ENCODE assay signal across 7 cellular contexts in genomic region chr11:57652230-57652629, GRCh38. TPM values are rescaled to one million over a fixed set of nuclear protein-coding genes. Genes with fewer than 3 reads are reported as not detected.
DNase-seq lines count a peak whose midpoint lies in the region; ATAC-seq and TF ChIP-seq lines count a peak whose summit lies in the region.
"Not testable (repeated sequence)": the region's sequence is repeated elsewhere in the genome, so short reads cannot be mapped to it uniquely, and the experiment has no call there.

No MANE protein-coding gene starts in this region.

- H3K27ac Mint-ChIP-seq in T-helper 2 cell treated with Interferon-gamma antibody and Interleukin-4, amounts not matched to agents 5 μg/mL and 100 μg/mL, for 36 hours = peak overlapping the region; percentile 3
- peak overlapping the region; percentile 78 for H3K27ac Mint-ChIP-seq in activated CD8-positive, alpha-beta memory T cell treated with anti-CD3 and anti-CD28 coated beads, Interleukin-2, amount 10 ng/mL, durations not matched to agents 7 days and 5 days
- peak overlapping the region; percentile 45 for H3K27ac Mint-ChIP-seq in activated naive CD8-positive, alpha-beta T cell treated with anti-CD3 and anti-CD28 coated beads for 36 hours

- not testable (repeated sequence) for ATAC-seq in activated CD8-positive, alpha-beta memory T cell treated with anti-CD3 and anti-CD28 coated beads, Interleukin-2, amount 10 ng/mL, durations not matched to agents 7 days and 5 days

- CTCF ChIA-PET in activated CD8-positive, alpha-beta memory T cell treated with anti-CD3 and anti-CD28 coated beads, Interleukin-2, amount 10 ng/mL, durations not matched to agents 7 days and 5 days (lab: Charles Lee) = interaction anchor here (1.6 to 2.6 kb wide), 3 partner anchors 8 to 159 kb away, joined by 5 to 19 read pairs (median 7); partner anchors contain the start of gene UBE2L6

- peaks cover 52% of the 10 kb centered on the region for H3K27me3 ChIP-seq in neutrophil

- H3K9me3 Mint-ChIP-seq in T-helper 2 cell treated with Interferon-gamma antibody and Interleukin-4, amounts not matched to agents 5 μg/mL and 100 μg/mL, for 36 hours; activated CD8-positive, alpha-beta memory T cell treated with anti-CD3 and anti-CD28 coated beads, Interleukin-2, amount 10 ng/mL, durations not matched to agents 7 days and 5 days (ENCODE audit: low read depth); activated naive CD8-positive, alpha-beta T cell treated with anti-CD3 and anti-CD28 coated beads for 36 hours: not testable (repeated sequence)

- DNase-seq in NB4 (ENCODE audit: low read depth) = peak; percentile 33
- not testable (repeated sequence) for DNase-seq in T-helper 2 cell treated with Interferon-gamma antibody and Interleukin-4, amounts not matched to agents 5 μg/mL and 100 μg/mL, for 36 hours (ENCODE audit: low spot score); activated naive CD8-positive, alpha-beta T cell treated with anti-CD3 and anti-CD28 coated beads for 36 hours; fibroblast of villous mesenchyme (ENCODE audit: low read depth)
- peak; percentile 66 for DNase-seq in activated CD8-positive, alpha-beta memory T cell treated with anti-CD3 and anti-CD28 coated beads, Interleukin-2, amount 10 ng/mL, durations not matched to agents 7 days and 5 days

- not testable (repeated sequence) for TF ChIP-seq POLR2A in NB4 (IDR thresholded peaks at IDR 0.05; ENCODE audit: extremely low read depth, insufficient read length)

- H3K36me3 ChIP-seq in neutrophil = not testable (repeated sequence)

- not testable (repeated sequence) for TF ChIP-seq CTCF in NB4 (IDR thresholded peaks at IDR 0.05; ENCODE audit: low read depth, low read length); fibroblast of villous mesenchyme (IDR thresholded peaks at IDR 0.05; ENCODE audit: insufficient read depth, low read depth, low read length); neutrophil (IDR thresholded peaks at IDR 0.05)

- H3K4me1 ChIP-seq in neutrophil (ENCODE audit: control insufficient read depth in 1 of 2, insufficient read depth in 1 of 2, low read depth in 1 of 2, low read length in 1 of 2) = peaks cover 20 to 25% of the 10 kb centered on the region in 2 experiments

- H3K4me1 Mint-ChIP-seq in T-helper 2 cell treated with Interferon-gamma antibody and Interleukin-4, amounts not matched to agents 5 μg/mL and 100 μg/mL, for 36 hours (ENCODE audit: low read depth) = peaks cover 39% of the 10 kb centered on the region
- H3K4me1 Mint-ChIP-seq in activated CD8-positive, alpha-beta memory T cell treated with anti-CD3 and anti-CD28 coated beads, Interleukin-2, amount 10 ng/mL, durations not matched to agents 7 days and 5 days = peaks cover 53% of the 10 kb centered on the region
- peaks cover 37% of the 10 kb centered on the region for H3K4me1 Mint-ChIP-seq in activated naive CD8-positive, alpha-beta T cell treated with anti-CD3 and anti-CD28 coated beads for 36 hours

- not testable (repeated sequence) for H3K9me3 ChIP-seq in neutrophil

- H3K4me3 ChIP-seq in GM08714 (ENCODE audit: low read length) (peak overlapping the region; percentile 23; the same call in 1 of the 2 replicates), fibroblast of villous mesenchyme (ENCODE audit: low read depth, low read length) (peak overlapping the region; percentile 18), neutrophil (ENCODE audit: low read depth in 1 of 2, low read length in 1 of 2) (peak overlapping the region; percentile 44 to 47)
- not testable (repeated sequence) for H3K4me3 ChIP-seq in NB4 (ENCODE audit: low read depth, low read length)

- not testable (repeated sequence) for H3K36me3 Mint-ChIP-seq in T-helper 2 cell treated with Interferon-gamma antibody and Interleukin-4, amounts not matched to agents 5 μg/mL and 100 μg/mL, for 36 hours (ENCODE audit: low read depth); activated CD8-positive, alpha-beta memory T cell treated with anti-CD3 and anti-CD28 coated beads, Interleukin-2, amount 10 ng/mL, durations not matched to agents 7 days and 5 days; activated naive CD8-positive, alpha-beta T cell treated with anti-CD3 and anti-CD28 coated beads for 36 hours

- H3K4me3 Mint-ChIP-seq in T-helper 2 cell treated with Interferon-gamma antibody and Interleukin-4, amounts not matched to agents 5 μg/mL and 100 μg/mL, for 36 hours = peak overlapping the region; percentile 2
- peak overlapping the region; percentile 45 for H3K4me3 Mint-ChIP-seq in activated CD8-positive, alpha-beta memory T cell treated with anti-CD3 and anti-CD28 coated beads, Interleukin-2, amount 10 ng/mL, durations not matched to agents 7 days and 5 days
- H3K4me3 Mint-ChIP-seq in activated naive CD8-positive, alpha-beta T cell treated with anti-CD3 and anti-CD28 coated beads for 36 hours = peak overlapping the region; percentile 37

- H3K27me3 Mint-ChIP-seq in T-helper 2 cell treated with Interferon-gamma antibody and Interleukin-4, amounts not matched to agents 5 μg/mL and 100 μg/mL, for 36 hours (ENCODE audit: low read depth) = peaks cover 23% of the 10 kb centered on the region
- peaks cover 22% of the 10 kb centered on the region for H3K27me3 Mint-ChIP-seq in activated CD8-positive, alpha-beta memory T cell treated with anti-CD3 and anti-CD28 coated beads, Interleukin-2, amount 10 ng/mL, durations not matched to agents 7 days and 5 days
- H3K27me3 Mint-ChIP-seq in activated naive CD8-positive, alpha-beta T cell treated with anti-CD3 and anti-CD28 coated beads for 36 hours = peaks cover 16% of the 10 kb centered on the region

- not testable (repeated sequence) for H3K27ac ChIP-seq in neutrophil

RNA-seq across cellular contexts. Expression of gene YPEL4, which starts 2.5 kb away (rescaled TPM):
- 1 to 10 TPM in 1 of 2 experiments, under 1 TPM in 1; 0.42 to 1.0 TPM for total RNA-seq in activated CD8-positive, alpha-beta memory T cell treated with anti-CD3 and anti-CD28 coated beads, Interleukin-2, amount 10 ng/mL, durations not matched to agents 7 days and 5 days
- total RNA-seq in activated naive CD8-positive, alpha-beta T cell treated with anti-CD3 and anti-CD28 coated beads for 36 hours = under 1 TPM; 0.38 to 0.56 TPM
- 0.43 and 0.64 TPM in 2 replicates for total RNA-seq in fibroblast of villous mesenchyme

RNA-seq across cellular contexts. Expression of gene CLP1, which starts 5.3 kb away (rescaled TPM):
- 10 to 100 TPM; 15.7 to 22.6 TPM for total RNA-seq in activated CD8-positive, alpha-beta memory T cell treated with anti-CD3 and anti-CD28 coated beads, Interleukin-2, amount 10 ng/mL, durations not matched to agents 7 days and 5 days
- 10 to 100 TPM; 22.0 to 22.2 TPM for total RNA-seq in activated naive CD8-positive, alpha-beta T cell treated with anti-CD3 and anti-CD28 coated beads for 36 hours
- 16.4 and 19.0 TPM in 2 replicates for total RNA-seq in fibroblast of villous mesenchyme

RNA-seq across cellular contexts. Expression of gene ZDHHC5, which starts 15.7 kb away (rescaled TPM):
- total RNA-seq in activated CD8-positive, alpha-beta memory T cell treated with anti-CD3 and anti-CD28 coated beads, Interleukin-2, amount 10 ng/mL, durations not matched to agents 7 days and 5 days = 10 to 100 TPM; 74.5 to 75.9 TPM
- total RNA-seq in activated naive CD8-positive, alpha-beta T cell treated with anti-CD3 and anti-CD28 coated beads for 36 hours = 10 to 100 TPM; 74.0 to 78.6 TPM
- total RNA-seq in fibroblast of villous mesenchyme = 39.0 and 59.6 TPM in 2 replicates

RNA-seq across cellular contexts. Expression of gene SERPING1, which starts 54.7 kb away (rescaled TPM):
- not detected for total RNA-seq in activated CD8-positive, alpha-beta memory T cell treated with anti-CD3 and anti-CD28 coated beads, Interleukin-2, amount 10 ng/mL, durations not matched to agents 7 days and 5 days
- total RNA-seq in activated naive CD8-positive, alpha-beta T cell treated with anti-CD3 and anti-CD28 coated beads for 36 hours = under 1 TPM; 0.41 to 0.68 TPM
- 10.8 and 21.9 TPM in 2 replicates for total RNA-seq in fibroblast of villous mesenchyme

RNA-seq across cellular contexts. Expression of gene MED19, which starts 59.8 kb away (rescaled TPM):
- total RNA-seq in activated CD8-positive, alpha-beta memory T cell treated with anti-CD3 and anti-CD28 coated beads, Interleukin-2, amount 10 ng/mL, durations not matched to agents 7 days and 5 days = 10 to 100 TPM; 11.7 to 14.9 TPM
- 10 to 100 TPM; 13.8 to 14.9 TPM for total RNA-seq in activated naive CD8-positive, alpha-beta T cell treated with anti-CD3 and anti-CD28 coated beads for 36 hours
- total RNA-seq in fibroblast of villous mesenchyme = 11.2 and 14.2 TPM in 2 replicates

Comparison
In these comparisons a context has a peak if more than half of its experiments do, and no peak if none do; other contexts are left out.
1. H3K27ac Mint-ChIP-seq: peak in every context shown above with its lines; median percentile 78 in activated CD8-positive, alpha-beta memory T cell treated with anti-CD3 and anti-CD28 coated beads, Interleukin-2, amount 10 ng/mL, durations not matched to agents 7 days and 5 days; 45 in activated naive CD8-positive, alpha-beta T cell treated with anti-CD3 and anti-CD28 coated beads for 36 hours; 3 in T-helper 2 cell treated with Interferon-gamma antibody and Interleukin-4, amounts not matched to agents 5 μg/mL and 100 μg/mL, for 36 hours.